In the genomic region with DNA sequence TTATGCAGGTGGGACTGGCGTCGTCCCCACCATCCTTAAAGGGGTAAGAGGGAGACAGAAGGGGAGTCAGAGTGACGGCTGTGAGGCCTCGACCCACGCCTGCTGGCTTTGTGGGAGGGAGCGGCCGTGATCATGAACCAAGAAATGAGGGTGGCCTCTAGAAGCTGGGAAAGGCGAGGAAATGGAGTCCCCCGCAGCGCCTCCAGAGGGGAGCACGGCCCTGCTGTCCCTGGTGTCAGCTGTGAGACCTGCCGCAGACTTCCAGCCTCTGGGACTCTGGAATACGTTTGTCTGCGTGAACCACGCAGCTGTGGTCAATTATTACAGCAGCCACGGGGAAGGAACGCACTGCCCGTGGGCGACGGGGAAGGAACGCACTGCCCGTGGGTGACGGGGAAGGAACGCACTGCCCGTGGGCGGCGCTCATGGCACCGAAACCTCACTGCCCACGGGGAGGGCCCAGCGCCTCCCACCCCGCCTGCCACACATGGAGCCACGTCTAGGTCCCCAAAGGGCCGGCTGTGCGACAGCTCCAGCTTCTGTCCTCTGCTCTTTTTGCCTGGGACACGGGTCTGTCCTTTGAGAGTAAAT, we compare ENCODE assay signal across 24 cellular contexts.
"Had no signal": no experiment of that assay in that cellular context is flagged by ENCODE, and none has a peak within 500 bp of the region (broad histone marks: within the 10 kb centered on the region; RNA-seq: fewer than 3 reads in every experiment).

No MANE protein-coding gene starts in this region.

- H3K4me1 Mint-ChIP-seq: immature natural killer cell had no signal

- H3K9me3 Mint-ChIP-seq: immature natural killer cell; T-helper 2 cell treated with Interferon-gamma antibody and Interleukin-4, amounts not matched to agents 5 μg/mL and 100 μg/mL, for 36 hours had no signal

- H3K27me3 Mint-ChIP-seq: activated CD4-positive, alpha-beta T cell treated with anti-CD3 and anti-CD28 coated beads for 36 hours; activated naive CD8-positive, alpha-beta T cell had no signal

- DNase-seq: activated CD4-positive, alpha-beta T cell treated with anti-CD3 and anti-CD28 coated beads for 36 hours; activated CD4-positive, CD25-positive, alpha-beta regulatory T cell; activated effector memory CD4-positive, alpha-beta T cell treated with Interleukin-2 at 50 U/mL for 16 hours; activated naive CD4-positive, alpha-beta T cell treated with Interleukin-2 at 50 U/mL for 16 hours; activated T-cell treated with anti-CD3 and anti-CD28 coated beads for 4 hours; anterior cingulate cortex; body of pancreas; effector memory CD4-positive, alpha-beta T cell; hippocampal formation; immature natural killer cell; kidney; left colon; mammary epithelial cell; right lobe of liver; stimulated activated CD4-positive, alpha-beta T cell treated with anti-CD3 and anti-CD28 coated beads, Interleukin-2, amount 100 ng/mL, for 48 hours; stimulated activated naive CD8-positive, alpha-beta T cell treated with anti-CD3 and anti-CD28 coated beads, Interleukin-15, Interleukin-2, amounts not matched to agents 100 U/mL and 50 U/mL, for 24 hours; T-helper 1 cell; testis; transverse colon; uterus had no signal

- H3K4me1 ChIP-seq: body of pancreas, gastroesophageal sphincter, right lobe of liver, testis, transverse colon, uterus had no signal

- H3K36me3 Mint-ChIP-seq: activated naive CD8-positive, alpha-beta T cell; immature natural killer cell had no signal

- H3K36me3 ChIP-seq: gastroesophageal sphincter, right lobe of liver, transverse colon, uterus had no signal

- H3K4me3 ChIP-seq: body of pancreas, gastroesophageal sphincter, right lobe of liver, testis, transverse colon, uterus had no signal

- H3K4me3 Mint-ChIP-seq: activated CD4-positive, alpha-beta T cell treated with anti-CD3 and anti-CD28 coated beads for 36 hours; activated naive CD8-positive, alpha-beta T cell; immature natural killer cell; T-helper 2 cell treated with Interferon-gamma antibody and Interleukin-4, amounts not matched to agents 5 μg/mL and 100 μg/mL, for 36 hours had no signal

- ATAC-seq: activated CD4-positive, alpha-beta T cell treated with anti-CD3 and anti-CD28 coated beads for 36 hours; body of pancreas; gastroesophageal sphincter; left colon; right lobe of liver; stimulated activated naive CD8-positive, alpha-beta T cell treated with anti-CD3 and anti-CD28 coated beads, Interleukin-15, Interleukin-2, amounts not matched to agents 100 U/mL and 50 U/mL, for 24 hours had no signal

- H3K27ac Mint-ChIP-seq: activated CD4-positive, alpha-beta T cell treated with anti-CD3 and anti-CD28 coated beads for 36 hours; activated naive CD8-positive, alpha-beta T cell; immature natural killer cell; T-helper 2 cell treated with Interferon-gamma antibody and Interleukin-4, amounts not matched to agents 5 μg/mL and 100 μg/mL, for 36 hours had no signal

- H3K27me3 ChIP-seq: body of pancreas, dorsolateral prefrontal cortex, right lobe of liver, testis, transverse colon, uterus had no signal

- H3K9me3 ChIP-seq: body of pancreas, gastroesophageal sphincter, right lobe of liver, testis, transverse colon, uterus had no signal

- H3K27ac ChIP-seq: body of pancreas, dorsolateral prefrontal cortex, gastroesophageal sphincter, right lobe of liver, testis, transverse colon, uterus had no signal
